2 cellular contexts compared by ENCODE assay signal in genomic region chr17:36203335-36203734, GRCh38.
TF ChIP-seq lines count a peak whose summit lies in the region.

No MANE protein-coding gene starts in this region.

TF ChIP-seq in liver, 16 proteins besides CTCF, POLR2A, EP300 and RAD21:
- no peak for TF ChIP-seq JUND (IDR thresholded peaks at IDR 0.05)
- peak; percentile 7 for TF ChIP-seq SP1 (IDR thresholded peaks at IDR 0.05)

TF ChIP-seq in HepG2, 621 proteins besides CTCF, POLR2A, EP300 and RAD21:
- TF ChIP-seq, protein P1, sequence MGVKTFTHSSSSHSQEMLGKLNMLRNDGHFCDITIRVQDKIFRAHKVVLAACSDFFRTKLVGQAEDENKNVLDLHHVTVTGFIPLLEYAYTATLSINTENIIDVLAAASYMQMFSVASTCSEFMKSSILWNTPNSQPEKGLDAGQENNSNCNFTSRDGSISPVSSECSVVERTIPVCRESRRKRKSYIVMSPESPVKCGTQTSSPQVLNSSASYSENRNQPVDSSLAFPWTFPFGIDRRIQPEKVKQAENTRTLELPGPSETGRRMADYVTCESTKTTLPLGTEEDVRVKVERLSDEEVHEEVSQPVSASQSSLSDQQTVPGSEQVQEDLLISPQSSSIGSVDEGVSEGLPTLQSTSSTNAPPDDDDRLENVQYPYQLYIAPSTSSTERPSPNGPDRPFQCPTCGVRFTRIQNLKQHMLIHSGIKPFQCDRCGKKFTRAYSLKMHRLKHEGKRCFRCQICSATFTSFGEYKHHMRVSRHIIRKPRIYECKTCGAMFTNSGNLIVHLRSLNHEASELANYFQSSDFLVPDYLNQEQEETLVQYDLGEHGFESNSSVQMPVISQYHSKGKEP (CRISPR knock-in tag; IDR thresholded peaks at IDR 0.05): no peak
- TF ChIP-seq SP4 (CRISPR knock-in tag; IDR thresholded peaks at IDR 0.05) (no peak), CREB1 (IDR thresholded peaks at IDR 0.05) (no peak), CREB1 (CRISPR knock-in tag; IDR thresholded peaks at IDR 0.05) (no peak), PLRG1 (conservative IDR thresholded peaks at IDR 0.05) (no peak), SOX5 (CRISPR knock-in tag; IDR thresholded peaks at IDR 0.05; ENCODE audit: borderline replicate concordance) (no peak), ZNF598 (CRISPR knock-in tag; IDR thresholded peaks at IDR 0.05; ENCODE audit: borderline replicate concordance) (no peak), LCORL (IDR thresholded peaks at IDR 0.05) (no peak), LCORL (CRISPR knock-in tag; IDR thresholded peaks at IDR 0.05) (no peak), ZNF569 (CRISPR knock-in tag; IDR thresholded peaks at IDR 0.05; ENCODE audit: borderline replicate concordance) (no peak), EHMT2 (IDR thresholded peaks at IDR 0.05; ENCODE audit: borderline replicate concordance, low read depth, low read length) (no peak), PPARG (CRISPR knock-in tag; conservative IDR thresholded peaks at IDR 0.05) (no peak), ISL2 (CRISPR knock-in tag; IDR thresholded peaks at IDR 0.05) (no peak), ZFP90 (CRISPR knock-in tag; IDR thresholded peaks at IDR 0.05; ENCODE audit: borderline replicate concordance) (no peak), ZNF772 (CRISPR knock-in tag; IDR thresholded peaks at IDR 0.05) (no peak), ZSCAN29 (CRISPR knock-in tag; conservative IDR thresholded peaks at IDR 0.05) (no peak), IRX3 (CRISPR knock-in tag; IDR thresholded peaks at IDR 0.05; ENCODE audit: borderline replicate concordance, low read depth) (no peak), MTF2 (CRISPR knock-in tag; IDR thresholded peaks at IDR 0.05; ENCODE audit: borderline replicate concordance) (no peak), ZNF3 (CRISPR knock-in tag; IDR thresholded peaks at IDR 0.05) (no peak)
- TF ChIP-seq, protein P2, sequence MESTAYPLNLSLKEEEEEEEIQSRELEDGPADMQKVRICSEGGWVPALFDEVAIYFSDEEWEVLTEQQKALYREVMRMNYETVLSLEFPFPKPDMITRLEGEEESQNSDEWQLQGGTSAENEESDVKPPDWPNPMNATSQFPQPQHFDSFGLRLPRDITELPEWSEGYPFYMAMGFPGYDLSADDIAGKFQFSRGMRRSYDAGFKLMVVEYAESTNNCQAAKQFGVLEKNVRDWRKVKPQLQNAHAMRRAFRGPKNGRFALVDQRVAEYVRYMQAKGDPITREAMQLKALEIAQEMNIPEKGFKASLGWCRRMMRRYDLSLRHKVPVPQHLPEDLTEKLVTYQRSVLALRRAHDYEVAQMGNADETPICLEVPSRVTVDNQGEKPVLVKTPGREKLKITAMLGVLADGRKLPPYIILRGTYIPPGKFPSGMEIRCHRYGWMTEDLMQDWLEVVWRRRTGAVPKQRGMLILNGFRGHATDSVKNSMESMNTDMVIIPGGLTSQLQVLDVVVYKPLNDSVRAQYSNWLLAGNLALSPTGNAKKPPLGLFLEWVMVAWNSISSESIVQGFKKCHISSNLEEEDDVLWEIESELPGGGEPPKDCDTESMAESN (CRISPR knock-in tag; conservative IDR thresholded peaks at IDR 0.05): no peak
- TF ChIP-seq, protein P3, sequence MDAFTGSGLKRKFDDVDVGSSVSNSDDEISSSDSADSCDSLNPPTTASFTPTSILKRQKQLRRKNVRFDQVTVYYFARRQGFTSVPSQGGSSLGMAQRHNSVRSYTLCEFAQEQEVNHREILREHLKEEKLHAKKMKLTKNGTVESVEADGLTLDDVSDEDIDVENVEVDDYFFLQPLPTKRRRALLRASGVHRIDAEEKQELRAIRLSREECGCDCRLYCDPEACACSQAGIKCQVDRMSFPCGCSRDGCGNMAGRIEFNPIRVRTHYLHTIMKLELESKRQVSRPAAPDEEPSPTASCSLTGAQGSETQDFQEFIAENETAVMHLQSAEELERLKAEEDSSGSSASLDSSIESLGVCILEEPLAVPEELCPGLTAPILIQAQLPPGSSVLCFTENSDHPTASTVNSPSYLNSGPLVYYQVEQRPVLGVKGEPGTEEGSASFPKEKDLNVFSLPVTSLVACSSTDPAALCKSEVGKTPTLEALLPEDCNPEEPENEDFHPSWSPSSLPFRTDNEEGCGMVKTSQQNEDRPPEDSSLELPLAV (CRISPR knock-in tag; conservative IDR thresholded peaks at IDR 0.05; ENCODE audit: low read depth): no peak
TF ChIP-seq in HepG2: peak in this region for 0.
